Comparison of ENCODE assay signal across 6 cellular contexts in the genomic region with DNA sequence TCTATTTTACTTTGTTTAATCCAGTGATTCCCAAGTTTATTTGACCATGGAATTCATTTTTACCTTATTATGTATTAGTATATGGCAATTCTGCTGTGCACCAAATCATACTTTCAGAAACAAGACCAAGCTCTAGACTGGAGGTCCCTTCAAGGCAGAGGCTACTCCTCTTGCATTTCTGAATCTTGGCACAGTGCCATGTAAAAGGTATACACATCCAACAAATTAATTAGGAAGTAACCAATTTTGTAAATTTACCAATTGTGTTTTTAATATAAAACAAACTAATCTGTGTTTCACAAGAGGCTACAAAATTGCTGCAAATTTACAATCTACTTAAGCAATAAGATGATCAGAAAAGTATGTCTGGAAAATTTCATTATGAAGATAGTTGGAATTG.
"Had no signal": no experiment of that assay in that cellular context is flagged by ENCODE, and none has a peak within 500 bp of the region (broad histone marks: within the 10 kb centered on the region; RNA-seq: fewer than 3 reads in every experiment).

No MANE protein-coding gene starts in this region.

- H3K4me3 ChIP-seq: GM23338 had no signal

- FAIRE-seq: H1, H54, HTR-8/SVneo had no signal

- ATAC-seq: GM23338 had no signal

- H2AFZ ChIP-seq: GM23338 had no signal

- H3K4me2 ChIP-seq: GM23338 had no signal

- DNase-seq: H9, HCEC 1CT had no signal
